Comparison of ENCODE assay signal across 27 cellular contexts in genomic region chr17:52648995-52649394, GRCh38.
DNase-seq lines count a peak whose midpoint lies in the region; ATAC-seq and TF ChIP-seq lines count a peak whose summit lies in the region.
"Had no signal": no experiment of that assay in that cellular context is flagged by ENCODE, and none has a peak within 500 bp of the region (broad histone marks: within the 10 kb centered on the region; RNA-seq: fewer than 3 reads in every experiment).

No MANE protein-coding gene starts in this region.

- no peaks in the 10 kb centered on the region for H3K4me1 Mint-ChIP-seq in stimulated activated naive CD8-positive, alpha-beta T cell treated with anti-CD3 and anti-CD28 coated beads, Interleukin-15, amount 100 ng/mL, for 72 hours
- no peaks in the 10 kb centered on the region for H3K4me1 Mint-ChIP-seq in MCF 10A (ENCODE audit: insufficient read depth, unreplicated experiment)
- H3K4me1 Mint-ChIP-seq: activated naive CD4-positive, alpha-beta T cell treated with anti-CD3 and anti-CD28 coated beads, Interleukin-2, amount 50 U/mL, for 24 hours; B cell had no signal

- CTCF ChIA-PET in HCT116 (lab: Charles Lee) (no interaction called here), MCF 10A (lab: Yijun Ruan, JAX) (no interaction called here)

- POLR2A ChIA-PET in HCT116 (lab: Charles Lee) (no interaction called here), MCF 10A (lab: Yijun Ruan, JAX) (no interaction called here)

- no peaks in the 10 kb centered on the region for H3K79me2 ChIP-seq in HCT116 (ENCODE audit: insufficient read depth, low read length)

- H3K9me3 ChIP-seq in HCT116 (ENCODE audit: control insufficient read depth in 1 of 2, insufficient read depth in 1 of 2, low read depth in 1 of 2, low read length in 2 of 2) = peaks cover 28 to 31% of the 10 kb centered on the region in 2 experiments
- H3K9me3 ChIP-seq: pancreas, right atrium auricular region, tibial nerve had no signal

- H4K20me1 ChIP-seq in HCT116 (ENCODE audit: insufficient read depth) = no peaks in the 10 kb centered on the region

- no peaks in the 10 kb centered on the region for H3K27me3 Mint-ChIP-seq in stimulated activated naive CD8-positive, alpha-beta T cell treated with anti-CD3 and anti-CD28 coated beads, Interleukin-15, amount 100 ng/mL, for 72 hours
- H3K27me3 Mint-ChIP-seq in MCF 10A (ENCODE audit: insufficient read depth, unreplicated experiment) = peaks cover 57% of the 10 kb centered on the region
- H3K27me3 Mint-ChIP-seq: activated CD8-positive, alpha-beta T cell treated with anti-CD3 and anti-CD28 coated beads for 36 hours; activated naive CD4-positive, alpha-beta T cell treated with anti-CD3 and anti-CD28 coated beads, Interleukin-2, amount 50 U/mL, for 24 hours; B cell had no signal

- no peak overlapping the region for H3K4me3 Mint-ChIP-seq in stimulated activated naive CD8-positive, alpha-beta T cell treated with anti-CD3 and anti-CD28 coated beads, Interleukin-15, amount 100 ng/mL, for 72 hours
- no peak overlapping the region for H3K4me3 Mint-ChIP-seq in MCF 10A (ENCODE audit: unreplicated experiment)
- H3K4me3 Mint-ChIP-seq: activated CD8-positive, alpha-beta T cell treated with anti-CD3 and anti-CD28 coated beads for 36 hours; activated naive CD4-positive, alpha-beta T cell treated with anti-CD3 and anti-CD28 coated beads, Interleukin-2, amount 50 U/mL, for 24 hours; B cell; CD8-positive, alpha-beta T cell; neural crest cell had no signal

- no peak overlapping the region for H3K4me3 ChIP-seq in HCT116 (replicated peaks in 1 of 2; ENCODE audit: low read depth in 1 of 2, low read length in 2 of 2)
- H3K4me3 ChIP-seq: pancreas, right atrium auricular region, SJSA1, tibial nerve had no signal

- H3K36me3 ChIP-seq in HCT116 (ENCODE audit: control insufficient read depth in 1 of 2, insufficient read depth in 2 of 2, low read length in 2 of 2) = no peaks in the 10 kb centered on the region
- H3K36me3 ChIP-seq: pancreas, right atrium auricular region, SJSA1, tibial nerve had no signal

- no peak overlapping the region for H2AFZ ChIP-seq in HCT116 (ENCODE audit: low read depth, low read length, poor library complexity, severe bottlenecking)

- H3K9me2 ChIP-seq in HCT116 (ENCODE audit: insufficient read depth) = no peaks in the 10 kb centered on the region

- no peak for ATAC-seq in HCT116
- peak; percentile 48 for ATAC-seq in foreskin keratinocyte
- no peak for ATAC-seq in activated CD4-positive, CD25-positive, alpha-beta regulatory T cell treated with anti-CD3 and anti-CD28 coated beads, Interleukin-2, amount 50 U/mL, for 24 hours
- ATAC-seq in stimulated activated naive CD8-positive, alpha-beta T cell treated with anti-CD3 and anti-CD28 coated beads, Interleukin-15, amount 100 ng/mL, for 72 hours = no peak
- ATAC-seq: activated CD8-positive, alpha-beta T cell treated with anti-CD3 and anti-CD28 coated beads for 36 hours; CD8-positive, alpha-beta T cell; pancreas had no signal

- H3K4me2 ChIP-seq in HCT116 (ENCODE audit: low read length) = no peak overlapping the region

- RAD21 ChIA-PET in HCT116 (lab: Charles Lee; ENCODE audit: low non-redundant PET in 1 of 2, low total read pairs in 2 of 2, uncharacterized antibody in 2 of 2, unreplicated experiment in 2 of 2) = no interaction called here

- H3K27me3 ChIP-seq in HCT116 (ENCODE audit: insufficient read depth, low read length) = no peaks in the 10 kb centered on the region
- no peaks in the 10 kb centered on the region for H3K27me3 ChIP-seq in foreskin keratinocyte
- H3K27me3 ChIP-seq: right atrium auricular region, SJSA1, tibial nerve had no signal

- TF ChIP-seq RAD21 in HCT116 (IDR thresholded peaks at IDR 0.05; ENCODE audit: low read depth) = no peak

- H3K9ac ChIP-seq in HCT116 (ENCODE audit: low read length) = no peak overlapping the region

- intact Hi-C loops in HCT116 (cut with micrococcal nuclease) = no loop called here
- intact Hi-C loops in MCF 10A (cut with micrococcal nuclease) = no loop called here

- no peak for TF ChIP-seq POLR2A in HCT116 (IDR thresholded peaks at IDR 0.05; ENCODE audit: borderline replicate concordance, extremely low read depth, insufficient read depth, insufficient read length)

- no peaks in the 10 kb centered on the region for H3K36me3 Mint-ChIP-seq in MCF 10A (ENCODE audit: insufficient read depth, unreplicated experiment)
- H3K36me3 Mint-ChIP-seq: activated naive CD4-positive, alpha-beta T cell treated with anti-CD3 and anti-CD28 coated beads, Interleukin-2, amount 50 U/mL, for 24 hours; CD8-positive, alpha-beta T cell had no signal

- H3K27ac Mint-ChIP-seq in stimulated activated naive CD8-positive, alpha-beta T cell treated with anti-CD3 and anti-CD28 coated beads, Interleukin-15, amount 100 ng/mL, for 72 hours = no peak overlapping the region
- H3K27ac Mint-ChIP-seq in MCF 10A (ENCODE audit: low read depth, unreplicated experiment) = no peak overlapping the region
- H3K27ac Mint-ChIP-seq: activated CD8-positive, alpha-beta T cell treated with anti-CD3 and anti-CD28 coated beads for 36 hours; activated naive CD4-positive, alpha-beta T cell treated with anti-CD3 and anti-CD28 coated beads, Interleukin-2, amount 50 U/mL, for 24 hours; activated T-helper 2 cell treated with anti-CD3 and anti-CD28 coated beads, Interferon-gamma antibody, Interleukin-2, Interleukin-4, amounts not matched to agents 10 μg/mL and 5 μg/mL and 100 μg/mL, durations not matched to agents 14 hours and 24 hours and 36 hours; B cell; CD8-positive, alpha-beta T cell had no signal

- no TSS peak for BruUV-seq in HCT116 (replicated peaks; lab: Mats Ljungman, UMichigan)
- BruUV-seq in MCF 10A (replicated peaks; lab: Mats Ljungman, UMichigan) = no TSS peak

- H3K27ac ChIP-seq in HCT116 (ENCODE audit: low read depth, low read length) (no peak overlapping the region), foreskin keratinocyte (no peak overlapping the region)
- H3K27ac ChIP-seq: pancreas, right atrium auricular region, SJSA1, tibial nerve had no signal

- H3K9me3 Mint-ChIP-seq in stimulated activated naive CD8-positive, alpha-beta T cell treated with anti-CD3 and anti-CD28 coated beads, Interleukin-15, amount 100 ng/mL, for 72 hours = peaks cover 5 to 7% of the 10 kb centered on the region in 2 donors
- H3K9me3 Mint-ChIP-seq in MCF 10A (ENCODE audit: unreplicated experiment) = no peaks in the 10 kb centered on the region
- H3K9me3 Mint-ChIP-seq: activated naive CD4-positive, alpha-beta T cell treated with anti-CD3 and anti-CD28 coated beads, Interleukin-2, amount 50 U/mL, for 24 hours had no signal

- H3K4me1 ChIP-seq in HCT116 (ENCODE audit: control insufficient read depth in 1 of 2, insufficient read depth in 2 of 2, low read length in 2 of 2) (no peaks in the 10 kb centered on the region), foreskin keratinocyte (no peaks in the 10 kb centered on the region)
- H3K4me1 ChIP-seq: pancreas, right atrium auricular region, SJSA1, tibial nerve had no signal

- TF ChIP-seq CTCF in HCT116 (IDR thresholded peaks at IDR 0.05 in 2 of 3, conservative IDR thresholded peaks at IDR 0.05 in 1 of 3; ENCODE audit: borderline replicate concordance in 1 of 3, insufficient read depth in 1 of 3, low read depth in 2 of 3, low read length in 2 of 3) (no peak), foreskin keratinocyte (conservative IDR thresholded peaks at IDR 0.05) (no peak), MCF 10A (IDR thresholded peaks at IDR 0.05; ENCODE audit: unreplicated experiment) (no peak)

- DNase-seq in COLO668 (lab: John Stamatoyannopoulos, UW; ENCODE audit: unreplicated experiment) (peak; percentile 40), HCT116 (ENCODE audit: low read depth, low spot score) (no peak), NCI-H510A (lab: John Stamatoyannopoulos, UW) (peak; percentile 81), foreskin keratinocyte (peak in 1 of 2 donors; percentile 12), MCF 10A (ENCODE audit: unreplicated experiment) (no peak), HuH-7 (ENCODE audit: low spot score) (no peak)
- no peak for DNase-seq in stimulated activated naive CD8-positive, alpha-beta T cell treated with anti-CD3 and anti-CD28 coated beads, Interleukin-15, amount 100 ng/mL, for 72 hours
- DNase-seq: activated CD8-positive, alpha-beta T cell treated with anti-CD3 and anti-CD28 coated beads for 36 hours; amygdala; CD8-positive, alpha-beta T cell; DMS79 treated with DMSO at 0.1 percent for 48 hours; effector CD8-positive, alpha-beta T cell; GF-D8; H7; head of caudate nucleus; Kasumi-1; pancreas; stimulated activated CD4-positive, alpha-beta T cell treated with anti-CD3 and anti-CD28 coated beads, Interleukin-2, amount 100 ng/mL, for 24 hours; T-helper 1 cell had no signal

TF ChIP-seq in HCT116, 20 proteins besides CTCF, POLR2A, EP300 and RAD21:
- TF ChIP-seq JUND (IDR thresholded peaks at IDR 0.05) (no peak), TCF7L2 (IDR thresholded peaks at IDR 0.05; ENCODE audit: borderline replicate concordance, extremely low read depth, insufficient read depth, insufficient read length) (peak; percentile 99)

Comparison
In these comparisons a context has a peak if more than half of its experiments do, and no peak if none do; other contexts are left out.
1. DNase-seq: peak in COLO668 (single experiment) and NCI-H510A (single experiment); none in HCT116 (single experiment), stimulated activated naive CD8-positive, alpha-beta T cell treated with anti-CD3 and anti-CD28 coated beads, Interleukin-15, amount 100 ng/mL, for 72 hours (0 of 2), MCF 10A (single experiment) and HuH-7 (single experiment).